In genomic region chr20:50436052-50436656, GRCh38 we compare ENCODE assay signal across 1 cellular context.
TF ChIP-seq lines count a peak whose summit lies in the region.

No MANE protein-coding gene starts in this region.

TF ChIP-seq in HepG2, 621 proteins besides CTCF, POLR2A, EP300 and RAD21 (continued from another document):
- TF ChIP-seq PAXIP1 (CRISPR knock-in tag; conservative IDR thresholded peaks at IDR 0.05) (no peak), NRL (CRISPR knock-in tag; IDR thresholded peaks at IDR 0.05; ENCODE audit: borderline replicate concordance) (0 out of 2 replicates have a peak, but pooled peaks have one; percentile 21), GTF3A (CRISPR knock-in tag; conservative IDR thresholded peaks at IDR 0.05) (no peak), ZBTB2 (CRISPR knock-in tag; IDR thresholded peaks at IDR 0.05; ENCODE audit: low read depth) (no peak), ZNF777 (CRISPR knock-in tag; IDR thresholded peaks at IDR 0.05) (no peak), ZNF772 (CRISPR knock-in tag; IDR thresholded peaks at IDR 0.05) (0 out of 2 replicates have a peak, but pooled peaks have one; percentile 23), HNF4A (CRISPR knock-in tag; IDR thresholded peaks at IDR 0.05) (peak; percentile 16; the same call in 1 of the 2 replicates), JUNB (CRISPR knock-in tag; IDR thresholded peaks at IDR 0.05; ENCODE audit: borderline replicate concordance) (no peak), ZNF367 (CRISPR knock-in tag; IDR thresholded peaks at IDR 0.05; ENCODE audit: borderline replicate concordance) (no peak), REXO4 (CRISPR knock-in tag; IDR thresholded peaks at IDR 0.05; ENCODE audit: borderline replicate concordance) (no peak), RXRA (CRISPR knock-in tag; IDR thresholded peaks at IDR 0.05) (no peak), ZNF232 (CRISPR knock-in tag; IDR thresholded peaks at IDR 0.05; ENCODE audit: borderline replicate concordance) (no peak), CEBPZ (IDR thresholded peaks at IDR 0.05; ENCODE audit: low read length) (no peak), NCOR1 (IDR thresholded peaks at IDR 0.05; ENCODE audit: borderline replicate concordance, low read length) (no peak), KLF12 (CRISPR knock-in tag; IDR thresholded peaks at IDR 0.05; ENCODE audit: borderline replicate concordance) (no peak), ZNF687 (CRISPR knock-in tag; IDR thresholded peaks at IDR 0.05) (peak; percentile 48; the same call in 1 of the 2 replicates), ZNF546 (CRISPR knock-in tag; conservative IDR thresholded peaks at IDR 0.05) (no peak), ZNF746 (CRISPR knock-in tag; IDR thresholded peaks at IDR 0.05) (no peak), MAFK (conservative IDR thresholded peaks at IDR 0.05 in 1 of 2, IDR thresholded peaks at IDR 0.05 in 1 of 2; ENCODE audit: low read length in 2 of 2) (no peak), SP4 (CRISPR knock-in tag; IDR thresholded peaks at IDR 0.05) (peak; percentile 46; the same call in 1 of the 2 replicates), NFYB (CRISPR knock-in tag; IDR thresholded peaks at IDR 0.05) (no peak), ZNF878 (CRISPR knock-in tag; IDR thresholded peaks at IDR 0.05) (no peak), SSRP1 (CRISPR knock-in tag; IDR thresholded peaks at IDR 0.05) (no peak), ZNF501 (CRISPR knock-in tag; IDR thresholded peaks at IDR 0.05) (no peak), ZNF430 (CRISPR knock-in tag; IDR thresholded peaks at IDR 0.05) (no peak), ZBTB38 (CRISPR knock-in tag; IDR thresholded peaks at IDR 0.05) (peak; percentile 11; the same call in 1 of the 2 replicates), TEAD2 (CRISPR knock-in tag; IDR thresholded peaks at IDR 0.05) (no peak), MAX (IDR thresholded peaks at IDR 0.05) (peak; percentile 6; the same call in 1 of the 2 replicates), ZNF720 (CRISPR knock-in tag; IDR thresholded peaks at IDR 0.05) (no peak), HDAC1 (CRISPR knock-in tag; IDR thresholded peaks at IDR 0.05) (peak; percentile 25; the same call in 1 of the 2 replicates), RBM39 (IDR thresholded peaks at IDR 0.05; ENCODE audit: low read depth, low read length, poor library complexity, severe bottlenecking) (no peak), ZNF33A (CRISPR knock-in tag; IDR thresholded peaks at IDR 0.05; ENCODE audit: borderline replicate concordance) (no peak), ZNF143 (CRISPR knock-in tag; IDR thresholded peaks at IDR 0.05) (0 out of 2 replicates have a peak, but pooled peaks have one; percentile 8), BRCA1 (CRISPR knock-in tag; IDR thresholded peaks at IDR 0.05) (0 out of 2 replicates have a peak, but pooled peaks have one; percentile 35), TBL1XR1 (IDR thresholded peaks at IDR 0.05; ENCODE audit: borderline replicate concordance, low read length, partially characterized antibody) (peak; percentile 17)
- TF ChIP-seq, protein P1, sequence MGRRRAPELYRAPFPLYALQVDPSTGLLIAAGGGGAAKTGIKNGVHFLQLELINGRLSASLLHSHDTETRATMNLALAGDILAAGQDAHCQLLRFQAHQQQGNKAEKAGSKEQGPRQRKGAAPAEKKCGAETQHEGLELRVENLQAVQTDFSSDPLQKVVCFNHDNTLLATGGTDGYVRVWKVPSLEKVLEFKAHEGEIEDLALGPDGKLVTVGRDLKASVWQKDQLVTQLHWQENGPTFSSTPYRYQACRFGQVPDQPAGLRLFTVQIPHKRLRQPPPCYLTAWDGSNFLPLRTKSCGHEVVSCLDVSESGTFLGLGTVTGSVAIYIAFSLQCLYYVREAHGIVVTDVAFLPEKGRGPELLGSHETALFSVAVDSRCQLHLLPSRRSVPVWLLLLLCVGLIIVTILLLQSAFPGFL (CRISPR knock-in tag; IDR thresholded peaks at IDR 0.05): 0 out of 2 replicates have a peak, but pooled peaks have one; percentile 42
- TF ChIP-seq, protein P2, sequence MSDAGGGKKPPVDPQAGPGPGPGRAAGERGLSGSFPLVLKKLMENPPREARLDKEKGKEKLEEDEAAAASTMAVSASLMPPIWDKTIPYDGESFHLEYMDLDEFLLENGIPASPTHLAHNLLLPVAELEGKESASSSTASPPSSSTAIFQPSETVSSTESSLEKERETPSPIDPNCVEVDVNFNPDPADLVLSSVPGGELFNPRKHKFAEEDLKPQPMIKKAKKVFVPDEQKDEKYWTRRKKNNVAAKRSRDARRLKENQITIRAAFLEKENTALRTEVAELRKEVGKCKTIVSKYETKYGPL (CRISPR knock-in tag; IDR thresholded peaks at IDR 0.05): no peak
